In genomic region chr9:37246825-37247224, GRCh38 we compare ENCODE assay signal across 20 cellular contexts.
DNase-seq lines count a peak whose midpoint lies in the region; ATAC-seq and TF ChIP-seq lines count a peak whose summit lies in the region.
"Had no signal": no experiment of that assay in that cellular context is flagged by ENCODE, and none has a peak within 500 bp of the region (broad histone marks: within the 10 kb centered on the region; RNA-seq: fewer than 3 reads in every experiment).

No MANE protein-coding gene starts in this region.

- DNase-seq in natural killer cell = no peak
- DNase-seq in natural killer cell treated with Interleukin-12 subunit alpha and Interleukin-12 subunit beta and Interleukin-15 and Interleukin-18, amount 100 ng/mL, for 72 hours (ENCODE audit: low spot score) = no peak
- DNase-seq in WTC11 (ENCODE audit: low spot score) = no peak
- DNase-seq in memory B cell (ENCODE audit: low spot score in 2 of 2) = no peak
- no peak for DNase-seq in activated CD4-positive, alpha-beta T cell treated with anti-CD3 and anti-CD28 coated beads, Interleukin-2, amount 10 ng/mL, durations not matched to agents 24 days and 14 days
- no peak for DNase-seq in posterior cingulate gyrus
- DNase-seq in SJCRH30 = no peak
- DNase-seq in esophagus muscularis mucosa (ENCODE audit: extremely low spot score) = no peak
- DNase-seq: 8988T; C1 segment of cervical spinal cord; CD4-positive, CD25-positive, alpha-beta regulatory T cell; CD8-positive, alpha-beta memory T cell; COR-L47; DMS 273 treated with DMSO at 0.1 percent for 48 hours; DMS53; DND-41; EL; GOT3; H9 had no signal

- H3K4me3 Mint-ChIP-seq in natural killer cell = no peak overlapping the region
- H3K4me3 Mint-ChIP-seq in natural killer cell treated with Interleukin-12 subunit alpha and Interleukin-12 subunit beta and Interleukin-15 and Interleukin-18, amount 100 ng/mL, for 72 hours = no peak overlapping the region
- no peak overlapping the region for H3K4me3 Mint-ChIP-seq in WTC11
- H3K4me3 Mint-ChIP-seq in memory B cell = no peak overlapping the region
- H3K4me3 Mint-ChIP-seq in activated CD4-positive, alpha-beta T cell treated with anti-CD3 and anti-CD28 coated beads, Interleukin-2, amount 10 ng/mL, durations not matched to agents 24 days and 14 days = no peak overlapping the region
- H3K4me3 Mint-ChIP-seq: CD4-positive, CD25-positive, alpha-beta regulatory T cell; CD8-positive, alpha-beta memory T cell; H9 had no signal

- H3K36me3 Mint-ChIP-seq in natural killer cell = no peaks in the 10 kb centered on the region
- H3K36me3 Mint-ChIP-seq in natural killer cell treated with Interleukin-12 subunit alpha and Interleukin-12 subunit beta and Interleukin-15 and Interleukin-18, amount 100 ng/mL, for 72 hours = peaks cover 5% of the 10 kb centered on the region
- H3K36me3 Mint-ChIP-seq in WTC11 = peaks cover 10% of the 10 kb centered on the region
- peaks cover 28% of the 10 kb centered on the region for H3K36me3 Mint-ChIP-seq in memory B cell
- H3K36me3 Mint-ChIP-seq in activated CD4-positive, alpha-beta T cell treated with anti-CD3 and anti-CD28 coated beads, Interleukin-2, amount 10 ng/mL, durations not matched to agents 24 days and 14 days (ENCODE audit: low read depth) = peaks cover 20% of the 10 kb centered on the region

- H3K36me3 ChIP-seq in SJCRH30 (peaks cover 3% of the 10 kb centered on the region; the same call in 1 of the 2 replicates), esophagus muscularis mucosa (peaks cover 0 to 8% (median 0%) of the 10 kb centered on the region in 4 donors)

- 91% methylated on average over 3 of the region's 3 CpGs for WGBS in esophagus muscularis mucosa

- POLR2A ChIA-PET in WTC11 (lab: Charles Lee) = no interaction called here

- no peaks in the 10 kb centered on the region for H3K9me3 ChIP-seq in SJCRH30 (replicated peaks)
- no peaks in the 10 kb centered on the region for H3K9me3 ChIP-seq in esophagus muscularis mucosa

- TF ChIP-seq CTCF in natural killer cell (IDR thresholded peaks at IDR 0.05) (no peak), WTC11 (IDR thresholded peaks at IDR 0.05) (no peak), esophagus muscularis mucosa (IDR thresholded peaks at IDR 0.05) (no peak)

- no peaks in the 10 kb centered on the region for H3K27me3 Mint-ChIP-seq in natural killer cell (ENCODE audit: low read depth in 2 of 2)
- no peaks in the 10 kb centered on the region for H3K27me3 Mint-ChIP-seq in natural killer cell treated with Interleukin-12 subunit alpha and Interleukin-12 subunit beta and Interleukin-15 and Interleukin-18, amount 100 ng/mL, for 72 hours
- no peaks in the 10 kb centered on the region for H3K27me3 Mint-ChIP-seq in WTC11 (ENCODE audit: low read depth)
- H3K27me3 Mint-ChIP-seq in memory B cell = no peaks in the 10 kb centered on the region
- H3K27me3 Mint-ChIP-seq in activated CD4-positive, alpha-beta T cell treated with anti-CD3 and anti-CD28 coated beads, Interleukin-2, amount 10 ng/mL, durations not matched to agents 24 days and 14 days = no peaks in the 10 kb centered on the region
- H3K27me3 Mint-ChIP-seq: CD4-positive, CD25-positive, alpha-beta regulatory T cell; CD8-positive, alpha-beta memory T cell had no signal

- ATAC-seq in natural killer cell (no peak), WTC11 (no peak), memory B cell (ENCODE audit: low read depth) (no peak)
- no peak for ATAC-seq in natural killer cell treated with Interleukin-12 subunit alpha and Interleukin-12 subunit beta and Interleukin-15 and Interleukin-18, amount 100 ng/mL, for 72 hours
- ATAC-seq: GM12878 had no signal

- H3K27ac Mint-ChIP-seq in natural killer cell (peak overlapping the region; percentile 7 to 66), WTC11 (peak overlapping the region; percentile 32; the same call in 1 of the 2 replicates), memory B cell (peak overlapping the region; percentile 9)
- H3K27ac Mint-ChIP-seq in natural killer cell treated with Interleukin-12 subunit alpha and Interleukin-12 subunit beta and Interleukin-15 and Interleukin-18, amount 100 ng/mL, for 72 hours = peak overlapping the region in 1 of 2 donors; percentile 10
- H3K27ac Mint-ChIP-seq in activated CD4-positive, alpha-beta T cell treated with anti-CD3 and anti-CD28 coated beads, Interleukin-2, amount 10 ng/mL, durations not matched to agents 24 days and 14 days = no peak overlapping the region
- H3K27ac Mint-ChIP-seq: CD4-positive, CD25-positive, alpha-beta regulatory T cell; CD8-positive, alpha-beta memory T cell; H9 had no signal

- H3K4me1 Mint-ChIP-seq in natural killer cell (peaks cover 15 to 28% of the 10 kb centered on the region in 2 donors), WTC11 (peaks cover 63% of the 10 kb centered on the region), memory B cell (peaks cover 20% of the 10 kb centered on the region)
- H3K4me1 Mint-ChIP-seq in natural killer cell treated with Interleukin-12 subunit alpha and Interleukin-12 subunit beta and Interleukin-15 and Interleukin-18, amount 100 ng/mL, for 72 hours (ENCODE audit: low read depth in 2 of 2) = peaks cover 9 to 10% of the 10 kb centered on the region in 2 donors
- no peaks in the 10 kb centered on the region for H3K4me1 Mint-ChIP-seq in activated CD4-positive, alpha-beta T cell treated with anti-CD3 and anti-CD28 coated beads, Interleukin-2, amount 10 ng/mL, durations not matched to agents 24 days and 14 days

- CTCF ChIA-PET in WTC11 (lab: Charles Lee) = no interaction called here

- no peaks in the 10 kb centered on the region for H3K9me3 Mint-ChIP-seq in natural killer cell
- no peaks in the 10 kb centered on the region for H3K9me3 Mint-ChIP-seq in natural killer cell treated with Interleukin-12 subunit alpha and Interleukin-12 subunit beta and Interleukin-15 and Interleukin-18, amount 100 ng/mL, for 72 hours
- peaks cover 5% of the 10 kb centered on the region for H3K9me3 Mint-ChIP-seq in WTC11
- H3K9me3 Mint-ChIP-seq in memory B cell = no peaks in the 10 kb centered on the region
- peaks cover 4% of the 10 kb centered on the region for H3K9me3 Mint-ChIP-seq in activated CD4-positive, alpha-beta T cell treated with anti-CD3 and anti-CD28 coated beads, Interleukin-2, amount 10 ng/mL, durations not matched to agents 24 days and 14 days
- H3K9me3 Mint-ChIP-seq: CD8-positive, alpha-beta memory T cell; H9 had no signal

- H3K4me3 ChIP-seq in SJCRH30 (no peak overlapping the region), esophagus muscularis mucosa (no peak overlapping the region)
- H3K4me3 ChIP-seq: GM12878 had no signal

- H3K27ac ChIP-seq in SJCRH30 (no peak overlapping the region), esophagus muscularis mucosa (replicated peaks in 1 of 4) (no peak overlapping the region)

- TF ChIP-seq POLR2A in esophagus muscularis mucosa (IDR thresholded peaks at IDR 0.05; ENCODE audit: low read depth) = no peak

- H3K27me3 ChIP-seq in SJCRH30 = no peaks in the 10 kb centered on the region
- no peaks in the 10 kb centered on the region for H3K27me3 ChIP-seq in esophagus muscularis mucosa

- TF ChIP-seq EP300 in esophagus muscularis mucosa (IDR thresholded peaks at IDR 0.05) = no peak

- intact Hi-C loops in natural killer cell (cut with micrococcal nuclease) = no loop called here
- intact Hi-C loops in activated CD4-positive, alpha-beta T cell treated with anti-CD3 and anti-CD28 coated beads, Interleukin-2, amount 10 ng/mL, durations not matched to agents 24 days and 14 days (cut with micrococcal nuclease) = no loop called here
- intact Hi-C loops in posterior cingulate gyrus (cut with DNase I) = no loop called here
- intact Hi-C loops in esophagus muscularis mucosa (cut with DNase I) = no loop called here

- H3K4me1 ChIP-seq in SJCRH30 = no peaks in the 10 kb centered on the region
- no peaks in the 10 kb centered on the region for H3K4me1 ChIP-seq in esophagus muscularis mucosa

TF ChIP-seq in WTC11, 78 proteins besides CTCF, POLR2A, EP300 and RAD21 (continues in another document):
- TF ChIP-seq RELA (CRISPR knock-in tag; IDR thresholded peaks at IDR 0.05; ENCODE audit: borderline replicate concordance) (no peak), ELF4 (CRISPR knock-in tag; IDR thresholded peaks at IDR 0.05; ENCODE audit: low read depth) (no peak), FOXJ3 (CRISPR knock-in tag; IDR thresholded peaks at IDR 0.05; ENCODE audit: borderline replicate concordance) (no peak), ETV6 (CRISPR knock-in tag; IDR thresholded peaks at IDR 0.05) (no peak), ZMAT4 (CRISPR knock-in tag; IDR thresholded peaks at IDR 0.05) (no peak), ARID4B (CRISPR knock-in tag; IDR thresholded peaks at IDR 0.05; ENCODE audit: borderline replicate concordance) (no peak)
